Comparison of ENCODE assay signal across 2 cellular contexts in genomic region chr10:5498791-5499492, GRCh38.
A peak's percentile ranks its signal among the peaks of the same experiment; 100 is the strongest.
TF ChIP-seq lines count a peak whose summit lies in the region.

No MANE protein-coding gene starts in this region.

TF ChIP-seq in GM23338, 12 proteins besides CTCF, POLR2A, EP300 and RAD21:
- TF ChIP-seq ZNF462 (CRISPR knock-in tag; IDR thresholded peaks at IDR 0.05): no peak
- no peak for TF ChIP-seq ZNF331 (CRISPR knock-in tag; IDR thresholded peaks at IDR 0.05; ENCODE audit: low read depth)
- TF ChIP-seq JUNB (IDR thresholded peaks at IDR 0.05; ENCODE audit: unreplicated experiment): no peak
TF ChIP-seq in GM23338: peak in this region for 0.

TF ChIP-seq in K562, 482 proteins besides CTCF, POLR2A, EP300 and RAD21:
- no peak for TF ChIP-seq KDM5B (IDR thresholded peaks at IDR 0.05; ENCODE audit: insufficient replicate concordance, low read depth, low read length)
- peak; percentile 85 for TF ChIP-seq ZBTB33 (CRISPR knock-in tag; IDR thresholded peaks at IDR 0.05)
TF ChIP-seq in K562: peak in this region for 1.
